In the genomic region with DNA sequence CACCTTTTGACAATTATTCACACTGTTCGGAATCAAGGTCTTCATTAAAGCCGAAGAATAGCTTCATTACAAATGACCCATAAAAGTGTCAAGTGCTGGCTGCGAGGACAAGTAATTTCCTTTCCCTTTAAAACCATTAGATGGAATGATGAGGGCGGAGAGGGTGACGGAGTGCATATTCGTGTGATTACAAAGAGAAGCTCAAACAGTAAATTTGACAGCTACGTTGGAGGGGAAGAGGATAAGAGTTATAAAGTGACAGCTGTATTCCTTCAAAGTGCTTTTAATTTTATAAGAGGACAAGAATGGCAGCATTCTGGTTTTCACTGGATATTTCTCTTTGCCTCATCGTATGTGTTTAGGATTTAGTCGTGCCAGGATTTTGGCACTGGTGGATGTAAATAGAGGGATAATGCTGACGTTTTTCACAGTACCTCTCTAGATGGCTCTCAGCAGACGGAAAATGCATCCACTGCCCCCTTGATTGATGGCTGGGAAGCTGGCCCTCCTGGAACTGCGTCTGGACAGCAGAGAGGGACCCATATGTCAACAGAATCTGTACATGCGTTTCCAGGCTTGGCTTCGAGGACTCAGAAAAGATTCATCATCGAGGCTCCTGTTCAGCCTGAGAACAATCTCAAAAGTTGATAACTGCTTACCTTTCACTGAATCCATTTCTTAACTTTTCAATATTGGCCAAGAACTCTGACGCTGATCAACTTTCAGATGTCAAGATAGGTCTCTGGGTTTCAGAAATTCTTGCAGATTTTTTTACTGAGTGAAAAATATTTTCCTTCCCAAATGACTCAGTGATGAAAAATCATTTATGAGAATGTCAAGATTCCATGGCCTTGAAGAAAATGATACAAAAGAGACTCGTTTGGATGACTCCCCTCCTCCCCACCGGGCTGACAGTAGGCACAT, we compare ENCODE assay signal across 18 cellular contexts. TPM values are rescaled to one million over a fixed set of nuclear protein-coding genes. Genes with fewer than 3 reads are reported as not detected.
A peak's percentile ranks its signal among the peaks of the same experiment; 100 is the strongest.
DNase-seq lines count a peak whose midpoint lies in the region; ATAC-seq, FAIRE-seq and TF ChIP-seq lines count a peak whose summit lies in the region.
"Had no signal": no experiment of that assay in that cellular context is flagged by ENCODE, and none has a peak within 500 bp of the region (broad histone marks: within the 10 kb centered on the region; RNA-seq: fewer than 3 reads in every experiment).

No MANE protein-coding gene starts in this region.

- H3K4me3 ChIP-seq in GM23248 (no peak overlapping the region), esophagus muscularis mucosa (no peak overlapping the region), small intestine (ENCODE audit: low read depth in 1 of 2, low read length in 2 of 2) (no peak overlapping the region)

- TF ChIP-seq EP300 in esophagus muscularis mucosa (IDR thresholded peaks at IDR 0.05) = no peak

- TF ChIP-seq POLR2A in esophagus muscularis mucosa (IDR thresholded peaks at IDR 0.05; ENCODE audit: low read depth) = no peak

- intact Hi-C loops in esophagus muscularis mucosa (cut with DNase I) = no loop called here

- no peaks in the 10 kb centered on the region for H3K9me3 ChIP-seq in GM23248 (ENCODE audit: low read depth)
- no peaks in the 10 kb centered on the region for H3K9me3 ChIP-seq in esophagus muscularis mucosa
- H3K9me3 ChIP-seq in small intestine (ENCODE audit: control insufficient read depth, low read depth) = no peaks in the 10 kb centered on the region

- no peak overlapping the region for H3K27ac ChIP-seq in GM23248
- H3K27ac ChIP-seq in esophagus muscularis mucosa (replicated peaks in 1 of 4) = no peak overlapping the region
- H3K27ac ChIP-seq in small intestine (ENCODE audit: low read depth in 1 of 2, low read length in 1 of 2) = no peak overlapping the region
- H3K27ac ChIP-seq: RWPE1 had no signal

- H4K20me1 ChIP-seq in GM23248 (ENCODE audit: insufficient read depth) = no peaks in the 10 kb centered on the region

- H3K36me3 ChIP-seq in GM23248 (ENCODE audit: low read depth) (no peaks in the 10 kb centered on the region), esophagus muscularis mucosa (no peaks in the 10 kb centered on the region), small intestine (ENCODE audit: control insufficient read depth in 2 of 2, insufficient read depth in 2 of 2, low read length in 2 of 2) (no peaks in the 10 kb centered on the region)

- no peak for TF ChIP-seq CTCF in esophagus muscularis mucosa (IDR thresholded peaks at IDR 0.05)

- H3K27me3 ChIP-seq in GM23248 (replicated peaks; ENCODE audit: insufficient read depth) (no peaks in the 10 kb centered on the region), esophagus muscularis mucosa (peaks cover 0 to 25% (median 0%) of the 10 kb centered on the region in 4 donors), small intestine (ENCODE audit: control insufficient read depth in 2 of 2, insufficient read depth in 2 of 2, low read length in 2 of 2) (no peaks in the 10 kb centered on the region)

- FAIRE-seq in small intestine (lab: Jason Lieb, UNC) = no peak

- H2AFZ ChIP-seq in GM23248 = no peak overlapping the region

- in situ Hi-C loops in GM23248 (cut with MboI) = no loop called here

- no peaks in the 10 kb centered on the region for H3K79me2 ChIP-seq in GM23248 (ENCODE audit: insufficient read depth)

- H3K9ac ChIP-seq in GM23248 = no peak overlapping the region

- H3K4me1 ChIP-seq in GM23248 (ENCODE audit: insufficient read depth) (no peaks in the 10 kb centered on the region), esophagus muscularis mucosa (no peaks in the 10 kb centered on the region), small intestine (ENCODE audit: control insufficient read depth in 2 of 2, insufficient read depth in 1 of 2, low read depth in 1 of 2, low read length in 1 of 2) (no peaks in the 10 kb centered on the region)

- H3F3A ChIP-seq in GM23248 (ENCODE audit: insufficient read depth) = no peaks in the 10 kb centered on the region

- WGBS in GM23248 (ENCODE audit: low coverage in 1 of 2, low lambda C conversion rate in 2 of 2, missing lambda C conversion rate in 2 of 2), 2 experiments = 7 to 9% methylated on average over 18 of the region's 18 CpGs
- WGBS in esophagus muscularis mucosa = 39% methylated on average over 18 of the region's 18 CpGs
- WGBS in small intestine, 3 donors = 22 to 34% (median 34%) methylated on average over 18 of the region's 18 CpGs

- no peak overlapping the region for H3K4me2 ChIP-seq in GM23248 (ENCODE audit: unreplicated experiment)

- DNase-seq in GM23248 = peak; percentile 3
- peak; percentile 65 for DNase-seq in NCI-H460 (ENCODE audit: extremely low read depth, low read depth)
- DNase-seq in esophagus muscularis mucosa (ENCODE audit: extremely low spot score) = peak; percentile 70
- DNase-seq in putamen (ENCODE audit: low spot score) = peak; percentile 9
- no peak for DNase-seq in activated T-cell treated with anti-CD3 and anti-CD28 coated beads, Interleukin-2, amount 50 U/mL, for 1 hour
- no peak for DNase-seq in small intestine
- DNase-seq: CD8-positive, alpha-beta T cell; H7; KG1; NCI-H1105; NCI-H1930; NCI-H226; OCI-M1 had no signal

- H3K9me2 ChIP-seq in GM23248 (ENCODE audit: insufficient read depth) = no peaks in the 10 kb centered on the region

- ATAC-seq in GM18873 (IDR thresholded peaks at IDR 0.05; ENCODE audit: low FRiP score, unreplicated experiment) (no peak), GM18517 (IDR thresholded peaks at IDR 0.05; ENCODE audit: unreplicated experiment) (no peak)
- ATAC-seq: CD8-positive, alpha-beta T cell had no signal

RNA-seq across cellular contexts. Expression of a gene that starts 50.4 kb away (rescaled TPM):
- 30.6 and 38.1 TPM in 2 replicates for total RNA-seq in GM23248 (2014; rRNA removed; shearing (Covaris generic))
- polyA plus RNA-seq in GM23248 (2016; fragmentation: Nextera tagmentation; extraction: Ambion mirVana) (6.1 TPM in 2 replicates), small intestine (under 1 TPM in 1 of 3 donors, not detected in 2; 0.07 TPM)
- total RNA-seq in NCI-H460 (2014; rRNA removed; shearing (Covaris generic)) = 30.6 and 33.9 TPM in 2 replicates
- polyA plus RNA-seq in NCI-H460 (2014; cell fraction: nucleus; rRNA removed) = 72.2 and 73.5 TPM in 2 replicates
- total RNA-seq in esophagus muscularis mucosa = under 1 TPM in 2 of 4 donors, not detected in 2; 0.17 to 0.26 TPM
- total RNA-seq: CD8-positive, alpha-beta T cell; M059J had no signal
- polyA plus RNA-seq: AG04450 had no signal

Comparison
In these comparisons a context has a peak if more than half of its experiments do, and no peak if none do; other contexts are left out.
1. DNase-seq: peak in GM23248 (single experiment), NCI-H460 (single experiment), esophagus muscularis mucosa (single experiment) and putamen (single experiment); none in activated T-cell treated with anti-CD3 and anti-CD28 coated beads, Interleukin-2, amount 50 U/mL, for 1 hour (single experiment) and small intestine (single experiment).
2. RNA of a gene that starts 50.4 kb away (total RNA-seq): 30.6 to 33.9 TPM in NCI-H460 and 30.6 to 38.1 TPM in GM23248; 0.17 to 0.26 TPM in esophagus muscularis mucosa; every median in the first group is over 10 times any median in the second.